1 cellular context compared by ENCODE assay signal in genomic region chrX:106035064-106035463, GRCh38.
TF ChIP-seq lines count a peak whose summit lies in the region.

No MANE protein-coding gene starts in this region.

TF ChIP-seq in K562, 482 proteins besides CTCF, POLR2A, EP300 and RAD21 (continued from another document):
- TF ChIP-seq NKRF (IDR thresholded peaks at IDR 0.05; ENCODE audit: borderline replicate concordance) = no peak
- no peak for TF ChIP-seq CBX3 (IDR thresholded peaks at IDR 0.05; ENCODE audit: borderline replicate concordance in 1 of 2, low read length in 2 of 2)
- no peak for TF ChIP-seq MNT (conservative IDR thresholded peaks at IDR 0.05)
- TF ChIP-seq ZNF511 (CRISPR knock-in tag; IDR thresholded peaks at IDR 0.05) = no peak
- no peak for TF ChIP-seq PREB (CRISPR knock-in tag; IDR thresholded peaks at IDR 0.05)
- TF ChIP-seq ZNF444 (CRISPR knock-in tag; IDR thresholded peaks at IDR 0.05) = no peak
- TF ChIP-seq ZNF197 (CRISPR knock-in tag; IDR thresholded peaks at IDR 0.05; ENCODE audit: low read depth) = no peak
- TF ChIP-seq PHB2 (IDR thresholded peaks at IDR 0.05; ENCODE audit: low read depth) = no peak
- no peak for TF ChIP-seq ZBTB9 (CRISPR knock-in tag; IDR thresholded peaks at IDR 0.05)
- TF ChIP-seq ZNF217 (CRISPR knock-in tag; IDR thresholded peaks at IDR 0.05) = no peak
- no peak for TF ChIP-seq RFX5 (IDR thresholded peaks at IDR 0.05; ENCODE audit: low read depth, low read length)
- TF ChIP-seq ZNF239 (CRISPR knock-in tag; IDR thresholded peaks at IDR 0.05) = no peak
